10 cellular contexts compared by ENCODE assay signal in the genomic region with DNA sequence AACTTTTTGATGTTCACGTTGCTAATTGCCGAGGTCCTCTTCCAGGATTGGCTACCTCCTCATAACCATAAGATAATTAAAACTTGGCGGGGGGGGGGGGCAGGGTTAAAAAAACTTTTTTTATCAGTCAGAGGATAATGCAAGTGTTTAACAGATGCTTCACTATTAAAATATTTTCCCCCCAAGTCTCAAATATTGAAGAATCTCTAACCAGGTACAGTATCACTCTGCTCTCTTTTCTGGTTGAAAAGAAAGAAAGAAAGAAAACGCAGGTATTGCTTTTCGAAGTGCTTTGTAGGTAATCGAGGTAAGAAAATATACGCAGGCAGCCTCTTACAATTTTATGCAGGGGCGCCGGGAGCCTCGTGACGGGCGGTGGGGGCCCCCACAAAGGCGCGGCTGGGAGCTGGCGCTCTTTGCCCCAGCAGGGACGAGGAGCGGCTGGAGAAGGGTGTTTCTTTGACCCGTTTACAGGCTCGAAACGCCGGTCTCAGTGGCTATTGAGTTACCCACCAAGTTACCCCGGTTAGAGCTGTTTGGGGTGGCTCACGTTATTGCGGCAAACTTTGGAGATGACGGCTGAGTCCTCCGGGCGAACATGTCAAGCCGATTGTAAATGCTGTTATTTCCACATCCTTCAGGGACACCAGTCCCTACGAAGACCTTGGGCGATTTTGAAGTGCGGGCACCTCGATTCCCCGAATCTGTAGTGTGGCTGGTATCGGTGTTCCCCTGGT. TPM values are rescaled to one million over a fixed set of nuclear protein-coding genes. Genes with fewer than 3 reads are reported as not detected.
A peak's percentile ranks its signal among the peaks of the same experiment; 100 is the strongest.
DNase-seq lines count a peak whose midpoint lies in the region; ATAC-seq and TF ChIP-seq lines count a peak whose summit lies in the region.
"Had no signal": no experiment of that assay in that cellular context is flagged by ENCODE, and none has a peak within 500 bp of the region (broad histone marks: within the 10 kb centered on the region; RNA-seq: fewer than 3 reads in every experiment).

No MANE protein-coding gene starts in this region.

- 0 to 16% methylated on average over 6 to 34 of the region's 34 CpGs for WGBS in transverse colon (ENCODE audit: low coverage in 1 of 2), 2 donors

- H3K36me3 ChIP-seq in adipocyte (ENCODE audit: control insufficient read depth, insufficient read depth, low read length, severe bottlenecking): peaks cover 4% of the 10 kb centered on the region
- H3K36me3 ChIP-seq in muscle layer of colon (ENCODE audit: insufficient read depth, low read length): peaks cover 24% of the 10 kb centered on the region
- H3K36me3 ChIP-seq in transverse colon: no peaks in the 10 kb centered on the region

- no peak for TF ChIP-seq POLR2A in transverse colon (IDR thresholded peaks at IDR 0.05)

- peak overlapping the region; percentile 84 for H3K27ac ChIP-seq in muscle layer of colon (ENCODE audit: low read depth, low read length)
- peak overlapping the region; percentile 65 to 95 (median 86) for H3K27ac ChIP-seq in transverse colon

- ATAC-seq in HG03159 (IDR thresholded peaks at IDR 0.05; ENCODE audit: unreplicated experiment): no peak

- peaks cover 17% of the 10 kb centered on the region for H3K36me3 Mint-ChIP-seq in activated naive CD4-positive, alpha-beta T cell treated with anti-CD3 and anti-CD28 coated beads, Interleukin-2, amount 10 ng/mL, durations not matched to agents 7 days and 5 days

- H3K4me1 Mint-ChIP-seq in activated naive CD4-positive, alpha-beta T cell treated with anti-CD3 and anti-CD28 coated beads, Interleukin-2, amount 10 ng/mL, durations not matched to agents 7 days and 5 days: peaks cover 12% of the 10 kb centered on the region

- TF ChIP-seq CTCF in transverse colon (IDR thresholded peaks at IDR 0.05): no peak

- H3K4me1 ChIP-seq in adipocyte (ENCODE audit: control insufficient read depth, insufficient read depth, low read length): peaks cover 12% of the 10 kb centered on the region
- H3K4me1 ChIP-seq in muscle layer of colon (ENCODE audit: insufficient read depth, low read length): peaks cover 21% of the 10 kb centered on the region
- H3K4me1 ChIP-seq in transverse colon: peaks cover 0 to 19% (median 5%) of the 10 kb centered on the region in 4 donors

- peaks cover 9% of the 10 kb centered on the region for H3K9me3 Mint-ChIP-seq in activated naive CD4-positive, alpha-beta T cell treated with anti-CD3 and anti-CD28 coated beads, Interleukin-2, amount 10 ng/mL, durations not matched to agents 7 days and 5 days
- H3K9me3 Mint-ChIP-seq: dendritic cell treated with granulocyte-macrophage colony-stimulating factor and Interleukin-4, amounts not matched to agents 40 ng/mL and 50 ng/mL, for 4 days had no signal

- H3K27me3 ChIP-seq in adipocyte (replicated peaks; ENCODE audit: control insufficient read depth, insufficient read depth, low read length) (no peaks in the 10 kb centered on the region), muscle layer of colon (ENCODE audit: control insufficient read depth in 1 of 2, insufficient read depth in 2 of 2, low read length in 2 of 2) (peaks cover 0 to 8% of the 10 kb centered on the region in 2 donors), transverse colon (peaks cover 99% of the 10 kb centered on the region)

- peak overlapping the region; percentile 45 for H3K4me3 Mint-ChIP-seq in activated naive CD4-positive, alpha-beta T cell treated with anti-CD3 and anti-CD28 coated beads, Interleukin-2, amount 10 ng/mL, durations not matched to agents 7 days and 5 days

- no peak for DNase-seq in activated naive CD4-positive, alpha-beta T cell treated with anti-CD3 and anti-CD28 coated beads, Interleukin-2, amount 10 ng/mL, durations not matched to agents 7 days and 5 days
- no peak for DNase-seq in activated naive CD4-positive, alpha-beta T cell treated with Interleukin-2 at 50 U/mL for 16 hours
- DNase-seq in adipocyte (ENCODE audit: low read depth) (peak; percentile 52), transverse colon (no peak), AG08395 (ENCODE audit: low spot score) (no peak), GM19238 (ENCODE audit: insufficient read length, low spot score) (no peak)

- H3K27ac Mint-ChIP-seq in activated naive CD4-positive, alpha-beta T cell treated with anti-CD3 and anti-CD28 coated beads, Interleukin-2, amount 10 ng/mL, durations not matched to agents 7 days and 5 days: peak overlapping the region; percentile 70
- H3K27ac Mint-ChIP-seq: dendritic cell treated with granulocyte-macrophage colony-stimulating factor and Interleukin-4, amounts not matched to agents 40 ng/mL and 50 ng/mL, for 4 days had no signal

- TF ChIP-seq EP300 in transverse colon (IDR thresholded peaks at IDR 0.05; ENCODE audit: low read depth): no peak

- intact Hi-C loops in transverse colon (cut with DNase I; ENCODE audit: low total_unique reads): loop anchor here (10.0 kb wide), 1 partner anchor 394 kb away; no protein-coding TSS in a partner anchor

- CTCF ChIA-PET in activated naive CD4-positive, alpha-beta T cell treated with anti-CD3 and anti-CD28 coated beads, Interleukin-2, amount 10 ng/mL, durations not matched to agents 7 days and 5 days (lab: Charles Lee): no interaction called here

- H3K27me3 Mint-ChIP-seq in activated naive CD4-positive, alpha-beta T cell treated with anti-CD3 and anti-CD28 coated beads, Interleukin-2, amount 10 ng/mL, durations not matched to agents 7 days and 5 days: peaks cover 100% of the 10 kb centered on the region

- H3K4me3 ChIP-seq in adipocyte (ENCODE audit: low read length) (peak overlapping the region; percentile 97), muscle layer of colon (ENCODE audit: low read depth in 1 of 2, low read length in 2 of 2) (peak overlapping the region; percentile 77 to 95), transverse colon (peak overlapping the region; percentile 24 to 58 (median 44))
- H3K4me3 ChIP-seq: lung had no signal

- H3K9ac ChIP-seq in adipocyte (ENCODE audit: low read length) (peak overlapping the region; percentile 96), muscle layer of colon (ENCODE audit: low read length) (peak overlapping the region; percentile 71)

- H3K9me3 ChIP-seq in adipocyte (ENCODE audit: control insufficient read depth, low read length) (no peaks in the 10 kb centered on the region), muscle layer of colon (ENCODE audit: low read length) (no peaks in the 10 kb centered on the region), transverse colon (no peaks in the 10 kb centered on the region)

- in situ Hi-C loops in transverse colon (cut with MboI; ENCODE audit: low pct_ligation_motif_present in 1 of 4, low pct_unique_long_range_greater_than_20kb in 1 of 4, low sequenced_read_pairs in 3 of 4): no loop called here

RNA-seq across cellular contexts. Expression of a gene that starts 0.5 kb away (rescaled TPM):
- 10 to 100 TPM; 24.6 to 87.6 (median 40.9) TPM for total RNA-seq in transverse colon

Comparison
In these comparisons a context has a peak if more than half of its experiments do, and no peak if none do; other contexts are left out.
1. H3K4me3 ChIP-seq: peak in every context shown above with its lines; median percentile 97 in adipocyte; 86 in muscle layer of colon; 44 in transverse colon.